ENCODE assay signal across 9 cellular contexts in the genomic region with DNA sequence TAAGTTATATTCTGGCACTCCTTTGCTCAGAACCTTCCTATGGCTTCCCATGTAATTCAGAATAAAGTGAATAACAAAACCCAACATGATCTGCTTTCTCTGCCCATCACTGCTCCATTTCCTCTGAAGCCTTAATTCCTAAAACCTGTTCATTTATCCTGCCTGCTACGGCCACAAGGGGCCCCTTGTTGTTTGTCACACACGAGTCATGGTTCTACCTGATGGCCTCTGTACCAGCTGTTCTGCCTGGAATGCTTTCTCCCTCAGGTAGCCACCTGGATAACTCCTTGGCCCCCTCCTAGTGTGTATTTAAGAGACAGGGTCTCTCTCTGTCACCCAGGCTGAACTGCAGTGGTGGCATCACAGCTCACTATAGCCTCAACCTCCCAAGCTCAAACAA. TPM values are rescaled to one million over a fixed set of nuclear protein-coding genes. Genes with fewer than 3 reads are reported as not detected.
DNase-seq lines count a peak whose midpoint lies in the region; ATAC-seq and TF ChIP-seq lines count a peak whose summit lies in the region.
"Had no signal": no experiment of that assay in that cellular context is flagged by ENCODE, and none has a peak within 500 bp of the region (broad histone marks: within the 10 kb centered on the region; RNA-seq: fewer than 3 reads in every experiment).

No MANE protein-coding gene starts in this region.

- H3K27me3 Mint-ChIP-seq in activated T-cell treated with anti-CD3 and anti-CD28 coated beads, Interleukin-2, amount 50 U/mL, for 4 hours (ENCODE audit: low read depth), result no peaks in the 10 kb centered on the region

- peaks cover 2% of the 10 kb centered on the region for H3K36me3 Mint-ChIP-seq in activated T-cell treated with anti-CD3 and anti-CD28 coated beads, Interleukin-2, amount 50 U/mL, for 4 hours (ENCODE audit: insufficient read depth)

- H4K20me1 ChIP-seq in PC-9 (ENCODE audit: insufficient read depth), result no peaks in the 10 kb centered on the region

- no peak overlapping the region for H2AFZ ChIP-seq in PC-9

- H3K9me3 Mint-ChIP-seq in activated T-cell treated with anti-CD3 and anti-CD28 coated beads, Interleukin-2, amount 50 U/mL, for 4 hours, result peaks cover 6% of the 10 kb centered on the region

- no peaks in the 10 kb centered on the region for H3K4me1 ChIP-seq in PC-9 (replicated peaks; ENCODE audit: insufficient read depth)

- no peak for DNase-seq in AG09309 (ENCODE audit: low read depth)
- DNase-seq in PC-9, result peak; percentile 26 to 55
- peak; percentile 30 for DNase-seq in glomerular visceral epithelial cell (ENCODE audit: extremely low spot score)
- DNase-seq in activated T-cell treated with anti-CD3 and anti-CD28 coated beads, Interleukin-2, amount 50 U/mL, for 4 hours, result no peak
- no peak for DNase-seq in midbrain (lab: John Stamatoyannopoulos, UW)
- DNase-seq: natural killer cell had no signal

- BruUV-seq in PC-9 (replicated peaks; lab: Mats Ljungman, UMichigan), result no TSS peak

- H3K4me3 ChIP-seq in AG09309 (ENCODE audit: control insufficient read depth, low read depth, low read length), result no peak overlapping the region
- no peak overlapping the region for H3K4me3 ChIP-seq in PC-9

- peaks cover 21% of the 10 kb centered on the region for H3K36me3 ChIP-seq in PC-9 (ENCODE audit: low read depth)

- no peak overlapping the region for H3K4me3 Mint-ChIP-seq in activated T-cell treated with anti-CD3 and anti-CD28 coated beads, Interleukin-2, amount 50 U/mL, for 4 hours
- H3K4me3 Mint-ChIP-seq: natural killer cell had no signal

- no peaks in the 10 kb centered on the region for H3K79me2 ChIP-seq in PC-9 (ENCODE audit: low read depth)

- intact Hi-C loops in PC-9 (cut with micrococcal nuclease; ENCODE audit: unreplicated experiment), result loop anchor here (2.0 to 5.0 kb wide), 2 partner anchors 48 to 94 kb away; partner anchors contain the start of genes CPNE1 and RBM12

- H3K9me3 ChIP-seq in PC-9 (ENCODE audit: insufficient read depth, low read depth), result no peaks in the 10 kb centered on the region

- H3K27me3 ChIP-seq in PC-9 (ENCODE audit: insufficient read depth, low read depth), result no peaks in the 10 kb centered on the region

- H3K9me2 ChIP-seq in PC-9 (ENCODE audit: insufficient read depth), result no peaks in the 10 kb centered on the region

- CTCF ChIA-PET in PC-9 (lab: Charles Lee), result interaction anchor here (1.0 kb wide), 1 partner anchor 51 kb away, joined by 3 read pairs; no protein-coding TSS in a partner anchor

- TF ChIP-seq CTCF in AG09309 (IDR thresholded peaks at IDR 0.05; ENCODE audit: control insufficient read depth, insufficient read depth, low read depth, low read length, missing control alignments) (peak; percentile 13), GM12872 (IDR thresholded peaks at IDR 0.05; ENCODE audit: insufficient read depth, low read depth, low read length) (peak; percentile 45; the same call in 2 of the 3 replicates), PC-9 (conservative IDR thresholded peaks at IDR 0.05) (peak; percentile 56)

- POLR2A ChIA-PET in PC-9 (lab: Charles Lee; ENCODE audit: unreplicated experiment), result interaction anchor here (0.7 kb wide), 1 partner anchor 48 kb away, joined by 4 read pairs; no protein-coding TSS in a partner anchor

- H3K27ac ChIP-seq in PC-9, result no peak overlapping the region

- H3K4me2 ChIP-seq in PC-9, result no peak overlapping the region

- no peaks in the 10 kb centered on the region for H3K4me1 Mint-ChIP-seq in activated T-cell treated with anti-CD3 and anti-CD28 coated beads, Interleukin-2, amount 50 U/mL, for 4 hours (ENCODE audit: low read depth)
- H3K4me1 Mint-ChIP-seq: natural killer cell had no signal

- no peak for ATAC-seq in activated T-cell treated with anti-CD3 and anti-CD28 coated beads, Interleukin-2, amount 50 U/mL, for 4 hours
- no peak for ATAC-seq in HG02571 (IDR thresholded peaks at IDR 0.05; ENCODE audit: unreplicated experiment)
- no peak for ATAC-seq in GM19035 (IDR thresholded peaks at IDR 0.05; ENCODE audit: unreplicated experiment)
- ATAC-seq: natural killer cell had no signal

- H3F3A ChIP-seq in PC-9 (ENCODE audit: insufficient read depth, low read depth), result peaks cover 20% of the 10 kb centered on the region

RNA-seq across cellular contexts. Expression of gene ERGIC3, which starts 26.8 kb away (rescaled TPM):
- 341 and 435 TPM in 2 replicates for total RNA-seq in PC-9 (2021)
- 100 to 1,000 TPM; 127 to 130 (median 128) TPM for total RNA-seq in activated T-cell treated with anti-CD3 and anti-CD28 coated beads, Interleukin-2, amount 50 U/mL, for 4 hours

RNA-seq across cellular contexts. Expression of gene C20orf173, which starts 39.2 kb away (rescaled TPM):
- not detected in 2 replicates for total RNA-seq in PC-9 (2021)
- not detected for total RNA-seq in activated T-cell treated with anti-CD3 and anti-CD28 coated beads, Interleukin-2, amount 50 U/mL, for 4 hours
- total RNA-seq: natural killer cell had no signal

RNA-seq across cellular contexts. Expression of gene SPAG4, which starts 47.0 kb away (rescaled TPM):
- total RNA-seq in PC-9 (2021), result 14.1 and 22.9 TPM in 2 replicates
- total RNA-seq in activated T-cell treated with anti-CD3 and anti-CD28 coated beads, Interleukin-2, amount 50 U/mL, for 4 hours, result 1 to 10 TPM; 1.6 to 2.5 (median 1.9) TPM

Comparison
In these comparisons a context has a peak if more than half of its experiments do, and no peak if none do; other contexts are left out.
1. DNase-seq: peak in PC-9 (2 of 2) and glomerular visceral epithelial cell (single experiment); none in AG09309 (single experiment), activated T-cell treated with anti-CD3 and anti-CD28 coated beads, Interleukin-2, amount 50 U/mL, for 4 hours (single experiment) and midbrain (single experiment).
2. Peak in every context shown above with its lines, with median percentiles within 50 percentile points of each other: CTCF ChIP-seq.